ENCODE assay signal across 12 cellular contexts in genomic region chrX:133495464-133496391, GRCh38.
DNase-seq lines count a peak whose midpoint lies in the region; ATAC-seq and TF ChIP-seq lines count a peak whose summit lies in the region.
"Had no signal": no experiment of that assay in that cellular context is flagged by ENCODE, and none has a peak within 500 bp of the region (broad histone marks: within the 10 kb centered on the region; RNA-seq: fewer than 3 reads in every experiment).

No MANE protein-coding gene starts in this region.

- H3K27me3 Mint-ChIP-seq in neural progenitor cell (ENCODE audit: insufficient read depth, low read depth) = peaks cover 4% of the 10 kb centered on the region

- no peak overlapping the region for H3K4me3 Mint-ChIP-seq in neural progenitor cell
- H3K4me3 Mint-ChIP-seq: neural crest cell had no signal

- H3K9me3 ChIP-seq in SK-N-SH (no peaks in the 10 kb centered on the region), neural progenitor cell (ENCODE audit: low read depth) (no peaks in the 10 kb centered on the region), uterus (no peaks in the 10 kb centered on the region)

- H3K27ac ChIP-seq in SK-N-SH (ENCODE audit: low read depth in 2 of 2, low read length in 1 of 2) = no peak overlapping the region
- H3K27ac ChIP-seq in neural progenitor cell = no peak overlapping the region
- H3K27ac ChIP-seq in uterus = peak overlapping the region; percentile 79 to 82
- H3K27ac ChIP-seq: brain microvascular endothelial cell had no signal

- CTCF ChIA-PET in SK-N-SH (lab: Yijun Ruan, JAX) = interaction anchor here (1.2 kb wide), 1 partner anchor 22 kb away, joined by 3 read pairs; no protein-coding TSS in a partner anchor

- no peak for DNase-seq in SK-N-SH
- DNase-seq in fibroblast of the aortic adventitia (ENCODE audit: low read depth) = peak; percentile 88
- DNase-seq in neural progenitor cell (ENCODE audit: low spot score) = no peak
- DNase-seq in uterus = peak; percentile 81 to 87
- no peak for DNase-seq in NCI-H1694 treated with DMSO at 0.1 percent for 48 hours (lab: John Stamatoyannopoulos, UW)
- no peak for DNase-seq in HT-29 (ENCODE audit: low spot score)
- DNase-seq in SKM-1 (lab: John Stamatoyannopoulos, UW; ENCODE audit: unreplicated experiment) = no peak
- DNase-seq: brain microvascular endothelial cell, MM.1S, NCI-H526 treated with DMSO at 0.1 percent for 48 hours had no signal

- H3K4me2 ChIP-seq in SK-N-SH (no peak overlapping the region), neural progenitor cell (no peak overlapping the region)

- H3F3A ChIP-seq in SK-N-SH (replicated peaks; ENCODE audit: insufficient read depth) = no peaks in the 10 kb centered on the region
- no peaks in the 10 kb centered on the region for H3F3A ChIP-seq in neural progenitor cell (ENCODE audit: low read depth)

- intact Hi-C loops in uterus (cut with DNase I; ENCODE audit: low total_unique reads) = no loop called here

- H2AFZ ChIP-seq in SK-N-SH (ENCODE audit: low read depth) (no peak overlapping the region), neural progenitor cell (replicated peaks) (no peak overlapping the region)

- TF ChIP-seq RAD21 in SK-N-SH (IDR thresholded peaks at IDR 0.05; ENCODE audit: low read length) = no peak

- TF ChIP-seq EP300 in SK-N-SH (IDR thresholded peaks at IDR 0.05; ENCODE audit: borderline replicate concordance in 1 of 2, low read depth in 1 of 2, low read length in 1 of 2) = no peak

- no peaks in the 10 kb centered on the region; the same call in 1 of the 2 replicates for H3K27me3 ChIP-seq in SK-N-SH (ENCODE audit: insufficient read depth)
- H3K27me3 ChIP-seq in neural progenitor cell = no peaks in the 10 kb centered on the region
- no peaks in the 10 kb centered on the region for H3K27me3 ChIP-seq in uterus
- H3K27me3 ChIP-seq: brain microvascular endothelial cell had no signal

- H3K4me1 ChIP-seq in SK-N-SH (ENCODE audit: control insufficient read depth in 1 of 2, insufficient read depth in 2 of 2, low read depth in 1 of 2, low read length in 1 of 2) (no peaks in the 10 kb centered on the region), neural progenitor cell (no peaks in the 10 kb centered on the region), uterus (no peaks in the 10 kb centered on the region)

- no peak for TF ChIP-seq CTCF in SK-N-SH (IDR thresholded peaks at IDR 0.05)
- TF ChIP-seq CTCF in fibroblast of the aortic adventitia (IDR thresholded peaks at IDR 0.05; ENCODE audit: insufficient read depth, low read length) = no peak
- TF ChIP-seq CTCF in neural progenitor cell (IDR thresholded peaks at IDR 0.05) = no peak
- TF ChIP-seq CTCF in uterus (IDR thresholded peaks at IDR 0.05) = no peak

- no peaks in the 10 kb centered on the region for H3K36me3 Mint-ChIP-seq in neural progenitor cell

- TF ChIP-seq POLR2A in uterus (IDR thresholded peaks at IDR 0.05) = no peak

- no peaks in the 10 kb centered on the region for H3K9me3 Mint-ChIP-seq in neural progenitor cell
- H3K9me3 Mint-ChIP-seq: neural crest cell had no signal

- H3K9ac ChIP-seq in SK-N-SH (no peak overlapping the region), neural progenitor cell (no peak overlapping the region)

- POLR2A ChIA-PET in SK-N-SH (lab: Yijun Ruan, JAX) = no interaction called here

- H3K9me2 ChIP-seq in SK-N-SH = no peaks in the 10 kb centered on the region

- WGBS in SK-N-SH (ENCODE audit: low lambda C conversion rate) = 15% methylated on average over 16 of the region's 16 CpGs

- peaks cover 9% of the 10 kb centered on the region for H3K4me1 Mint-ChIP-seq in neural progenitor cell

- H3K36me3 ChIP-seq in SK-N-SH (replicated peaks in 1 of 2; ENCODE audit: control insufficient read depth in 1 of 2, insufficient read depth in 2 of 2, low read length in 1 of 2) (no peaks in the 10 kb centered on the region), neural progenitor cell (no peaks in the 10 kb centered on the region), uterus (no peaks in the 10 kb centered on the region)
- H3K36me3 ChIP-seq: brain microvascular endothelial cell had no signal

- no peak overlapping the region for H3K4me3 ChIP-seq in SK-N-SH (ENCODE audit: low read depth in 2 of 2, low read length in 1 of 2)
- H3K4me3 ChIP-seq in fibroblast of the aortic adventitia (ENCODE audit: low read depth, low read length) = no peak overlapping the region
- no peak overlapping the region for H3K4me3 ChIP-seq in neural progenitor cell
- H3K4me3 ChIP-seq in uterus = peak overlapping the region in 1 of 2 donors; percentile 21

- H3K79me2 ChIP-seq in SK-N-SH (ENCODE audit: insufficient read depth) = no peaks in the 10 kb centered on the region
- no peaks in the 10 kb centered on the region for H3K79me2 ChIP-seq in neural progenitor cell (ENCODE audit: low read depth)

- H3K27ac Mint-ChIP-seq in neural progenitor cell = peak overlapping the region; percentile 54

- H4K20me1 ChIP-seq in SK-N-SH (ENCODE audit: insufficient read depth) = no peaks in the 10 kb centered on the region
- no peaks in the 10 kb centered on the region for H4K20me1 ChIP-seq in neural progenitor cell (ENCODE audit: low read depth)

- peak; percentile 45; the same call in 2 of the 3 replicates for ATAC-seq in SK-N-SH treated with all-trans-retinoic acid at 6 μM for 48 hours

TF ChIP-seq in SK-N-SH treated with all-trans-retinoic acid at 6 μM for 48 hours, 23 proteins besides CTCF, POLR2A, EP300 and RAD21:
- TF ChIP-seq ISL1 (CRISPR knock-in tag; IDR thresholded peaks at IDR 0.05) (peak; percentile 75), CSDC2 (CRISPR knock-in tag; IDR thresholded peaks at IDR 0.05) (no peak)
TF ChIP-seq in SK-N-SH treated with all-trans-retinoic acid at 6 μM for 48 hours: peak in this region for 1.

TF ChIP-seq in SK-N-SH, 30 proteins besides CTCF, POLR2A, EP300 and RAD21 (continues in another document):
- TF ChIP-seq RXRA (IDR thresholded peaks at IDR 0.05; ENCODE audit: borderline replicate concordance, low read depth) = no peak
- no peak for TF ChIP-seq TAF1 (IDR thresholded peaks at IDR 0.05; ENCODE audit: borderline replicate concordance, low read depth, low read length)
- no peak for TF ChIP-seq MEF2A (IDR thresholded peaks at IDR 0.05; ENCODE audit: borderline replicate concordance, low read depth)
- no peak for TF ChIP-seq FOXM1 (IDR thresholded peaks at IDR 0.05; ENCODE audit: low read depth)
- no peak for TF ChIP-seq YY1 (IDR thresholded peaks at IDR 0.05; ENCODE audit: low read depth)
- no peak for TF ChIP-seq IRF3 (IDR thresholded peaks at IDR 0.05; ENCODE audit: low read depth, low read length)
- no peak for TF ChIP-seq FOSL2 (IDR thresholded peaks at IDR 0.05; ENCODE audit: borderline replicate concordance, low read depth)
- no peak for TF ChIP-seq PBX3 (IDR thresholded peaks at IDR 0.05)
- no peak for TF ChIP-seq TEAD4 (IDR thresholded peaks at IDR 0.05; ENCODE audit: borderline replicate concordance, insufficient read depth)
- no peak for TF ChIP-seq MXI1 (IDR thresholded peaks at IDR 0.05; ENCODE audit: low read depth, low read length)
- no peak for TF ChIP-seq RFX5 (IDR thresholded peaks at IDR 0.05; ENCODE audit: low read length)
- no peak for TF ChIP-seq EZH2phosphoT487 (IDR thresholded peaks at IDR 0.05; ENCODE audit: borderline replicate concordance, low read depth)
- no peak for TF ChIP-seq GABPA (IDR thresholded peaks at IDR 0.05; ENCODE audit: low read depth)
- no peak for TF ChIP-seq MAX (IDR thresholded peaks at IDR 0.05; ENCODE audit: low read depth)
- TF ChIP-seq ELF1 (IDR thresholded peaks at IDR 0.05) = no peak
- no peak for TF ChIP-seq NFIC (IDR thresholded peaks at IDR 0.05; ENCODE audit: borderline replicate concordance)
- no peak for TF ChIP-seq USF1 (IDR thresholded peaks at IDR 0.05; ENCODE audit: borderline replicate concordance, low read depth)
- TF ChIP-seq POLR2AphosphoS5 (IDR thresholded peaks at IDR 0.05; ENCODE audit: low read depth, low read length) = no peak

Comparison
In these comparisons a context has a peak if more than half of its experiments do, and no peak if none do; other contexts are left out.
1. DNase-seq: peak in fibroblast of the aortic adventitia (single experiment) and uterus (2 of 2); none in SK-N-SH (single experiment), neural progenitor cell (single experiment), NCI-H1694 treated with DMSO at 0.1 percent for 48 hours (single experiment), HT-29 (single experiment) and SKM-1 (single experiment).
2. H3K27ac ChIP-seq: peak in uterus (2 of 2); none in SK-N-SH (0 of 2) and neural progenitor cell (single experiment).